1 cellular context compared by ENCODE assay signal in the genomic region with DNA sequence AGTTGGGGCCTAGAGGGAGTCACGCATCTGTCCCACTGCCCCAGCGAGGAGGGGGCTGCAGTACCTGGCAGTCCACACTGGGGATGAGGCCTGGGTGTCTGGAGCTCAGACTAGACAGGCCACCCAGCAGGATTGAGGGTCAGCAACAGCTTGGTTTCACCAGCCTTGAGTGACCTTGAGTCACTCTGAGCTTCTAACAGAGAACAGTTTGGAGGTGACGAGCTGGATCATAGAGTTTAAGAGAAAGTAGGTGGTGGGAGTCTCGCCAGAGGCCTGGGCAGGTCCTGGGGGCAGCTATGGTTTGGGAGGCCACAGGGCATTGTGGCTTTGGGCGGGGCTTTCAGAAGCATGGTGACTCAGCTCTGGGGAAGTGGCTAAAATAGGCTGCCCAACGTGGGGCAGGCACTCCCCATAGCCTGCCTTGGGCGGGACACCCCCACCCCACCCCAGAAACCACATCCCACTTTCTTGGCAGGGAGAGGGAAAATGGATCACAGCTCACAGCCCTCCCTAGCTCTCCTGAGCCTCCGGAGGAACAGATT.
TF ChIP-seq lines count a peak whose summit lies in the region.

No MANE protein-coding gene starts in this region.

TF ChIP-seq in GM12878, 131 proteins besides CTCF, POLR2A, EP300 and RAD21 (continued from another document and continues in another):
- TF ChIP-seq, protein P1, sequence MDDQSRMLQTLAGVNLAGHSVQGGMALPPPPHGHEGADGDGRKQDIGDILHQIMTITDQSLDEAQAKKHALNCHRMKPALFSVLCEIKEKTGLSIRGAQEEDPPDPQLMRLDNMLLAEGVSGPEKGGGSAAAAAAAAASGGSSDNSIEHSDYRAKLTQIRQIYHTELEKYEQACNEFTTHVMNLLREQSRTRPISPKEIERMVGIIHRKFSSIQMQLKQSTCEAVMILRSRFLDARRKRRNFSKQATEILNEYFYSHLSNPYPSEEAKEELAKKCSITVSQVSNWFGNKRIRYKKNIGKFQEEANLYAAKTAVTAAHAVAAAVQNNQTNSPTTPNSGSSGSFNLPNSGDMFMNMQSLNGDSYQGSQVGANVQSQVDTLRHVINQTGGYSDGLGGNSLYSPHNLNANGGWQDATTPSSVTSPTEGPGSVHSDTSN (IDR thresholded peaks at IDR 0.05; ENCODE audit: insufficient replicate concordance, low read depth, low read length) = no peak
- TF ChIP-seq SMC3 (IDR thresholded peaks at IDR 0.05; ENCODE audit: borderline replicate concordance, low read length) (no peak), SMAD5 (IDR thresholded peaks at IDR 0.05; ENCODE audit: low read depth) (no peak), ZNF384 (IDR thresholded peaks at IDR 0.05; ENCODE audit: borderline replicate concordance, low read depth, low read length) (no peak), GABPA (IDR thresholded peaks at IDR 0.05; ENCODE audit: low read depth) (no peak), ZNF217 (IDR thresholded peaks at IDR 0.05) (no peak), ZNF622 (IDR thresholded peaks at IDR 0.05) (no peak), GATAD2B (conservative IDR thresholded peaks at IDR 0.05; ENCODE audit: low read depth) (no peak; the same call in 1 of the 2 replicates), IKZF2 (IDR thresholded peaks at IDR 0.05) (peak; percentile 61 to 71; a peak in 2 of 4 replicates), ZZZ3 (IDR thresholded peaks at IDR 0.05; ENCODE audit: control insufficient read depth, insufficient read length, low read depth) (no peak), JUND (IDR thresholded peaks at IDR 0.05; ENCODE audit: low read depth, low read length) (no peak), ETV6 (conservative IDR thresholded peaks at IDR 0.05 in 1 of 2, IDR thresholded peaks at IDR 0.05 in 1 of 2; ENCODE audit: borderline replicate concordance in 1 of 2, low read depth in 1 of 2) (no peak), HDAC2 (IDR thresholded peaks at IDR 0.05) (no peak), JUNB (IDR thresholded peaks at IDR 0.05) (no peak), LARP7 (IDR thresholded peaks at IDR 0.05) (no peak), SUPT20H (IDR thresholded peaks at IDR 0.05; ENCODE audit: borderline replicate concordance, control insufficient read depth, low read depth, low read length) (no peak), STAT3 (IDR thresholded peaks at IDR 0.05; ENCODE audit: low read depth, low read length) (no peak), ZBED1 (IDR thresholded peaks at IDR 0.05; ENCODE audit: borderline replicate concordance) (no peak), PAX8 (IDR thresholded peaks at IDR 0.05) (no peak), NR2C1 (IDR thresholded peaks at IDR 0.05) (no peak), YY1 (IDR thresholded peaks at IDR 0.05; ENCODE audit: low read depth, low read length) (no peak), CBFB (IDR thresholded peaks at IDR 0.05; ENCODE audit: low read depth) (peak; percentile 58; the same call in 1 of the 2 replicates), HDGF (IDR thresholded peaks at IDR 0.05) (no peak), TCF12 (IDR thresholded peaks at IDR 0.05; ENCODE audit: low read depth, low read length) (no peak), ZNF274 (IDR thresholded peaks at IDR 0.05; ENCODE audit: insufficient read depth, insufficient read length) (no peak), RUNX3 (IDR thresholded peaks at IDR 0.05; ENCODE audit: low read length) (peak; percentile 66), RBBP5 (conservative IDR thresholded peaks at IDR 0.05) (no peak), WRNIP1 (IDR thresholded peaks at IDR 0.05; ENCODE audit: borderline replicate concordance, low read depth, low read length) (no peak), RB1 (IDR thresholded peaks at IDR 0.05; ENCODE audit: borderline replicate concordance) (no peak), YBX1 (IDR thresholded peaks at IDR 0.05) (no peak), CHD4 (IDR thresholded peaks at IDR 0.05) (no peak), HDAC6 (IDR thresholded peaks at IDR 0.05; ENCODE audit: unreplicated experiment) (no peak), NR2F1 (conservative IDR thresholded peaks at IDR 0.05) (peak; percentile 87), DPF2 (IDR thresholded peaks at IDR 0.05) (peak; percentile 70; the same call in 1 of the 2 replicates), TBL1XR1 (IDR thresholded peaks at IDR 0.05; ENCODE audit: low read depth, low read length) (0 out of 2 replicates have a peak, but pooled peaks have one; percentile 47)
- TF ChIP-seq, protein P2, sequence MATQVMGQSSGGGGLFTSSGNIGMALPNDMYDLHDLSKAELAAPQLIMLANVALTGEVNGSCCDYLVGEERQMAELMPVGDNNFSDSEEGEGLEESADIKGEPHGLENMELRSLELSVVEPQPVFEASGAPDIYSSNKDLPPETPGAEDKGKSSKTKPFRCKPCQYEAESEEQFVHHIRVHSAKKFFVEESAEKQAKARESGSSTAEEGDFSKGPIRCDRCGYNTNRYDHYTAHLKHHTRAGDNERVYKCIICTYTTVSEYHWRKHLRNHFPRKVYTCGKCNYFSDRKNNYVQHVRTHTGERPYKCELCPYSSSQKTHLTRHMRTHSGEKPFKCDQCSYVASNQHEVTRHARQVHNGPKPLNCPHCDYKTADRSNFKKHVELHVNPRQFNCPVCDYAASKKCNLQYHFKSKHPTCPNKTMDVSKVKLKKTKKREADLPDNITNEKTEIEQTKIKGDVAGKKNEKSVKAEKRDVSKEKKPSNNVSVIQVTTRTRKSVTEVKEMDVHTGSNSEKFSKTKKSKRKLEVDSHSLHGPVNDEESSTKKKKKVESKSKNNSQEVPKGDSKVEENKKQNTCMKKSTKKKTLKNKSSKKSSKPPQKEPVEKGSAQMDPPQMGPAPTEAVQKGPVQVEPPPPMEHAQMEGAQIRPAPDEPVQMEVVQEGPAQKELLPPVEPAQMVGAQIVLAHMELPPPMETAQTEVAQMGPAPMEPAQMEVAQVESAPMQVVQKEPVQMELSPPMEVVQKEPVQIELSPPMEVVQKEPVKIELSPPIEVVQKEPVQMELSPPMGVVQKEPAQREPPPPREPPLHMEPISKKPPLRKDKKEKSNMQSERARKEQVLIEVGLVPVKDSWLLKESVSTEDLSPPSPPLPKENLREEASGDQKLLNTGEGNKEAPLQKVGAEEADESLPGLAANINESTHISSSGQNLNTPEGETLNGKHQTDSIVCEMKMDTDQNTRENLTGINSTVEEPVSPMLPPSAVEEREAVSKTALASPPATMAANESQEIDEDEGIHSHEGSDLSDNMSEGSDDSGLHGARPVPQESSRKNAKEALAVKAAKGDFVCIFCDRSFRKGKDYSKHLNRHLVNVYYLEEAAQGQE (IDR thresholded peaks at IDR 0.05; ENCODE audit: low read depth, low read length) = no peak
- TF ChIP-seq, protein P3, sequence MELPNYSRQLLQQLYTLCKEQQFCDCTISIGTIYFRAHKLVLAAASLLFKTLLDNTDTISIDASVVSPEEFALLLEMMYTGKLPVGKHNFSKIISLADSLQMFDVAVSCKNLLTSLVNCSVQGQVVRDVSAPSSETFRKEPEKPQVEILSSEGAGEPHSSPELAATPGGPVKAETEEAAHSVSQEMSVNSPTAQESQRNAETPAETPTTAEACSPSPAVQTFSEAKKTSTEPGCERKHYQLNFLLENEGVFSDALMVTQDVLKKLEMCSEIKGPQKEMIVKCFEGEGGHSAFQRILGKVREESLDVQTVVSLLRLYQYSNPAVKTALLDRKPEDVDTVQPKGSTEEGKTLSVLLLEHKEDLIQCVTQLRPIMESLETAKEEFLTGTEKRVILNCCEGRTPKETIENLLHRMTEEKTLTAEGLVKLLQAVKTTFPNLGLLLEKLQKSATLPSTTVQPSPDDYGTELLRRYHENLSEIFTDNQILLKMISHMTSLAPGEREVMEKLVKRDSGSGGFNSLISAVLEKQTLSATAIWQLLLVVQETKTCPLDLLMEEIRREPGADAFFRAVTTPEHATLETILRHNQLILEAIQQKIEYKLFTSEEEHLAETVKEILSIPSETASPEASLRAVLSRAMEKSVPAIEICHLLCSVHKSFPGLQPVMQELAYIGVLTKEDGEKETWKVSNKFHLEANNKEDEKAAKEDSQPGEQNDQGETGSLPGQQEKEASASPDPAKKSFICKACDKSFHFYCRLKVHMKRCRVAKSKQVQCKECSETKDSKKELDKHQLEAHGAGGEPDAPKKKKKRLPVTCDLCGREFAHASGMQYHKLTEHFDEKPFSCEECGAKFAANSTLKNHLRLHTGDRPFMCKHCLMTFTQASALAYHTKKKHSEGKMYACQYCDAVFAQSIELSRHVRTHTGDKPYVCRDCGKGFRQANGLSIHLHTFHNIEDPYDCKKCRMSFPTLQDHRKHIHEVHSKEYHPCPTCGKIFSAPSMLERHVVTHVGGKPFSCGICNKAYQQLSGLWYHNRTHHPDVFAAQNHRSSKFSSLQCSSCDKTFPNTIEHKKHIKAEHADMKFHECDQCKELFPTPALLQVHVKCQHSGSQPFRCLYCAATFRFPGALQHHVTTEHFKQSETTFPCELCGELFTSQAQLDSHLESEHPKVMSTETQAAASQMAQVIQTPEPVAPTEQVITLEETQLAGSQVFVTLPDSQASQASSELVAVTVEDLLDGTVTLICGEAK (IDR thresholded peaks at IDR 0.05; ENCODE audit: borderline replicate concordance) = no peak
- TF ChIP-seq, protein P4, sequence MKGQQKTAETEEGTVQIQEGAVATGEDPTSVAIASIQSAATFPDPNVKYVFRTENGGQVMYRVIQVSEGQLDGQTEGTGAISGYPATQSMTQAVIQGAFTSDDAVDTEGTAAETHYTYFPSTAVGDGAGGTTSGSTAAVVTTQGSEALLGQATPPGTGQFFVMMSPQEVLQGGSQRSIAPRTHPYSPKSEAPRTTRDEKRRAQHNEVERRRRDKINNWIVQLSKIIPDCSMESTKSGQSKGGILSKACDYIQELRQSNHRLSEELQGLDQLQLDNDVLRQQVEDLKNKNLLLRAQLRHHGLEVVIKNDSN (IDR thresholded peaks at IDR 0.05; ENCODE audit: borderline replicate concordance, extremely low read length, insufficient read depth, low read depth, low read length) = no peak
- TF ChIP-seq, protein P5, sequence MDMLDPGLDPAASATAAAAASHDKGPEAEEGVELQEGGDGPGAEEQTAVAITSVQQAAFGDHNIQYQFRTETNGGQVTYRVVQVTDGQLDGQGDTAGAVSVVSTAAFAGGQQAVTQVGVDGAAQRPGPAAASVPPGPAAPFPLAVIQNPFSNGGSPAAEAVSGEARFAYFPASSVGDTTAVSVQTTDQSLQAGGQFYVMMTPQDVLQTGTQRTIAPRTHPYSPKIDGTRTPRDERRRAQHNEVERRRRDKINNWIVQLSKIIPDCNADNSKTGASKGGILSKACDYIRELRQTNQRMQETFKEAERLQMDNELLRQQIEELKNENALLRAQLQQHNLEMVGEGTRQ (IDR thresholded peaks at IDR 0.05; ENCODE audit: borderline replicate concordance, low read depth, low read length) = no peak
- TF ChIP-seq, protein P6, sequence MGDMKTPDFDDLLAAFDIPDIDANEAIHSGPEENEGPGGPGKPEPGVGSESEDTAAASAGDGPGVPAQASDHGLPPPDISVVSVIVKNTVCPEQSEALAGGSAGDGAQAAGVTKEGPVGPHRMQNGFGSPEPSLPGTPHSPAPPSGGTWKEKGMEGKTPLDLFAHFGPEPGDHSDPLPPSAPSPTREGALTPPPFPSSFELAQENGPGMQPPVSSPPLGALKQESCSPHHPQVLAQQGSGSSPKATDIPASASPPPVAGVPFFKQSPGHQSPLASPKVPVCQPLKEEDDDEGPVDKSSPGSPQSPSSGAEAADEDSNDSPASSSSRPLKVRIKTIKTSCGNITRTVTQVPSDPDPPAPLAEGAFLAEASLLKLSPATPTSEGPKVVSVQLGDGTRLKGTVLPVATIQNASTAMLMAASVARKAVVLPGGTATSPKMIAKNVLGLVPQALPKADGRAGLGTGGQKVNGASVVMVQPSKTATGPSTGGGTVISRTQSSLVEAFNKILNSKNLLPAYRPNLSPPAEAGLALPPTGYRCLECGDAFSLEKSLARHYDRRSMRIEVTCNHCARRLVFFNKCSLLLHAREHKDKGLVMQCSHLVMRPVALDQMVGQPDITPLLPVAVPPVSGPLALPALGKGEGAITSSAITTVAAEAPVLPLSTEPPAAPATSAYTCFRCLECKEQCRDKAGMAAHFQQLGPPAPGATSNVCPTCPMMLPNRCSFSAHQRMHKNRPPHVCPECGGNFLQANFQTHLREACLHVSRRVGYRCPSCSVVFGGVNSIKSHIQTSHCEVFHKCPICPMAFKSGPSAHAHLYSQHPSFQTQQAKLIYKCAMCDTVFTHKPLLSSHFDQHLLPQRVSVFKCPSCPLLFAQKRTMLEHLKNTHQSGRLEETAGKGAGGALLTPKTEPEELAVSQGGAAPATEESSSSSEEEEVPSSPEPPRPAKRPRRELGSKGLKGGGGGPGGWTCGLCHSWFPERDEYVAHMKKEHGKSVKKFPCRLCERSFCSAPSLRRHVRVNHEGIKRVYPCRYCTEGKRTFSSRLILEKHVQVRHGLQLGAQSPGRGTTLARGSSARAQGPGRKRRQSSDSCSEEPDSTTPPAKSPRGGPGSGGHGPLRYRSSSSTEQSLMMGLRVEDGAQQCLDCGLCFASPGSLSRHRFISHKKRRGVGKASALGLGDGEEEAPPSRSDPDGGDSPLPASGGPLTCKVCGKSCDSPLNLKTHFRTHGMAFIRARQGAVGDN (IDR thresholded peaks at IDR 0.05) = no peak
- TF ChIP-seq, protein P7, sequence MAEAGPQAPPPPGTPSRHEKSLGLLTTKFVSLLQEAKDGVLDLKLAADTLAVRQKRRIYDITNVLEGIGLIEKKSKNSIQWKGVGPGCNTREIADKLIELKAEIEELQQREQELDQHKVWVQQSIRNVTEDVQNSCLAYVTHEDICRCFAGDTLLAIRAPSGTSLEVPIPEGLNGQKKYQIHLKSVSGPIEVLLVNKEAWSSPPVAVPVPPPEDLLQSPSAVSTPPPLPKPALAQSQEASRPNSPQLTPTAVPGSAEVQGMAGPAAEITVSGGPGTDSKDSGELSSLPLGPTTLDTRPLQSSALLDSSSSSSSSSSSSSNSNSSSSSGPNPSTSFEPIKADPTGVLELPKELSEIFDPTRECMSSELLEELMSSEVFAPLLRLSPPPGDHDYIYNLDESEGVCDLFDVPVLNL (IDR thresholded peaks at IDR 0.05; ENCODE audit: low read depth, low read length) = no peak
- TF ChIP-seq, protein P8, sequence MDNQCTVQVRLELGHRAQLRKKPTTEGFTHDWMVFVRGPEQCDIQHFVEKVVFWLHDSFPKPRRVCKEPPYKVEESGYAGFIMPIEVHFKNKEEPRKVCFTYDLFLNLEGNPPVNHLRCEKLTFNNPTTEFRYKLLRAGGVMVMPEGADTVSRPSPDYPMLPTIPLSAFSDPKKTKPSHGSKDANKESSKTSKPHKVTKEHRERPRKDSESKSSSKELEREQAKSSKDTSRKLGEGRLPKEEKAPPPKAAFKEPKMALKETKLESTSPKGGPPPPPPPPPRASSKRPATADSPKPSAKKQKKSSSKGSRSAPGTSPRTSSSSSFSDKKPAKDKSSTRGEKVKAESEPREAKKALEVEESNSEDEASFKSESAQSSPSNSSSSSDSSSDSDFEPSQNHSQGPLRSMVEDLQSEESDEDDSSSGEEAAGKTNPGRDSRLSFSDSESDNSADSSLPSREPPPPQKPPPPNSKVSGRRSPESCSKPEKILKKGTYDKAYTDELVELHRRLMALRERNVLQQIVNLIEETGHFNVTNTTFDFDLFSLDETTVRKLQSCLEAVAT (IDR thresholded peaks at IDR 0.05) = peak; percentile 65; the same call in 1 of the 2 replicates
